In genomic region chr2:24007693-24008092, GRCh38 we compare ENCODE assay signal across 11 cellular contexts. TPM values are rescaled to one million over a fixed set of nuclear protein-coding genes. Genes with fewer than 3 reads are reported as not detected.
"Had no signal": no experiment of that assay in that cellular context is flagged by ENCODE, and none has a peak within 500 bp of the region (broad histone marks: within the 10 kb centered on the region; RNA-seq: fewer than 3 reads in every experiment).

No MANE protein-coding gene starts in this region.

- ATAC-seq: HCT116 had no signal

- H3K27ac ChIP-seq: GM23248, HL-60 had no signal

- H3K9me3 ChIP-seq: HAP-1 had no signal

- H3K4me3 ChIP-seq: GM23248, HAP-1 had no signal

- H2AFZ ChIP-seq: GM23248 had no signal

- H3K9ac ChIP-seq: GM23248 had no signal

- H3K36me3 ChIP-seq: HAP-1 had no signal

- DNase-seq: GM23248, GOT3, H7, HFFc6, KG1 had no signal

RNA-seq across cellular contexts. Expression of gene MFSD2B, which starts 2.2 kb away (rescaled TPM):
- total RNA-seq: H4, HT1080 had no signal
- polyA plus RNA-seq: IgD-negative memory B cell had no signal
